22 cellular contexts compared by ENCODE assay signal in the genomic region with DNA sequence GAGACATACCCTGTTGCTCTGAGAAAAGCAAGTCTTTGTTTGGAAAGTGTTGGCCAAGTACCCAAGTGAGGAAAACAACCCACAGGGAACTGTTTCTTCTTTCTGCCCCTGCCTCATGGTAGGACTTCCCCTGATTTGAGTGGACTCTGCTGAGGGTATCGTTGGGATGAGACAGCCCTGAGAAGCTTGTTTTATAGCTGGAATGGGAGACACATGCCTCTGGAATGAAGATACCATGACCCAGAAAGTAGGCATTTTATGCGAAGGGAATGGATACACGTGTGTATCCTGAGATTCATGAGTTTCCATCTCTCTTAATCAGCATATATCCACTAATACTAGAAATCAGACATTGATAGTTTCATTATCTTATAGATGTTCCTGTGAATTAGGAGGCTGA.
"Had no signal": no experiment of that assay in that cellular context is flagged by ENCODE, and none has a peak within 500 bp of the region (broad histone marks: within the 10 kb centered on the region; RNA-seq: fewer than 3 reads in every experiment).

No MANE protein-coding gene starts in this region.

- FAIRE-seq: HTR-8/SVneo had no signal

- H3K36me3 ChIP-seq: SJCRH30 had no signal

- DNase-seq: KBM-7, MV-4-11, NCI-H1092, NCI-H1105 treated with DMSO at 0.1 percent for 48 hours, NCI-H1417 treated with DMSO at 0.1 percent for 48 hours, NCI-H146, NCI-H1694 treated with DMSO at 0.1 percent for 48 hours, NCI-H1930, NCI-H2081, NCI-H2107, NCI-H2227 treated with DMSO at 0.1 percent for 48 hours, NCI-H524, NCI-H526 treated with DMSO at 0.1 percent for 48 hours, NCI-H774, PC-3, SHP77 treated with DMSO at 0.1 percent for 48 hours, SJCRH30 had no signal

- H3K4me1 ChIP-seq: SJCRH30 had no signal

- H3K4me3 ChIP-seq: SJCRH30 had no signal

- ATAC-seq: Panc1, PC-3, SK-N-SH treated with all-trans-retinoic acid at 6 μM for 48 hours had no signal

- H3K27ac ChIP-seq: HL-60, RWPE1, SJCRH30 had no signal
